In genomic region chr3:69740103-69741021, GRCh38 we compare ENCODE assay signal across 8 cellular contexts. TPM values are rescaled to one million over a fixed set of nuclear protein-coding genes. Genes with fewer than 3 reads are reported as not detected.
DNase-seq lines count a peak whose midpoint lies in the region; ATAC-seq and TF ChIP-seq lines count a peak whose summit lies in the region.

No MANE protein-coding gene starts in this region.

- H3K9me3 Mint-ChIP-seq in CD8-positive, alpha-beta memory T cell, result peaks cover 3 to 7% (median 5%) of the 10 kb centered on the region in 5 donors

- H3K4me3 ChIP-seq in CD8-positive, alpha-beta memory T cell (ENCODE audit: low read length), result no peak overlapping the region
- peak overlapping the region; percentile 54 for H3K4me3 ChIP-seq in KMS-11 (IDR thresholded peaks at IDR 0.05; ENCODE audit: insufficient read depth, low read depth, low read length)
- H3K4me3 ChIP-seq in ectodermal cell (ENCODE audit: insufficient read depth, low read depth, low read length), result peak overlapping the region; percentile 66
- peak overlapping the region; percentile 60 for H3K4me3 ChIP-seq in mucosa of descending colon

- H3K27ac ChIP-seq in CD8-positive, alpha-beta memory T cell (ENCODE audit: low read depth, low read length), result peak overlapping the region; percentile 19
- H3K27ac ChIP-seq in KMS-11 (no peak overlapping the region), ectodermal cell (ENCODE audit: insufficient read depth, low read depth, low read length, poor library complexity, severe bottlenecking) (no peak overlapping the region)

- TF ChIP-seq CTCF in KMS-11 (conservative IDR thresholded peaks at IDR 0.05; ENCODE audit: low read depth, low read length) (no peak), mucosa of descending colon (IDR thresholded peaks at IDR 0.05) (no peak)

- no peak for DNase-seq in CD8-positive, alpha-beta memory T cell
- peak; percentile 66 to 73 (median 67) for DNase-seq in mucosa of descending colon
- DNase-seq in MV-4-11 (lab: John Stamatoyannopoulos, UW), result no peak
- no peak for DNase-seq in activated gamma-delta T cell treated with Interleukin-2 at 50 U/mL for 16 hours
- no peak for DNase-seq in SW 1271 (lab: John Stamatoyannopoulos, UW)

- ATAC-seq in mucosa of descending colon, result peak; percentile 63
- no peak for ATAC-seq in HG02938 (IDR thresholded peaks at IDR 0.05; ENCODE audit: unreplicated experiment)

- WGBS in ectodermal cell, 2 experiments, result 27 to 28% methylated on average over 26 of the region's 26 CpGs

- peaks cover 30 to 72% of the 10 kb centered on the region in 2 donors for H3K27me3 Mint-ChIP-seq in CD8-positive, alpha-beta memory T cell

- POLR2A ChIA-PET in CD8-positive, alpha-beta memory T cell (lab: Charles Lee), result no interaction called here

- H3K4me1 Mint-ChIP-seq in CD8-positive, alpha-beta memory T cell, result peaks cover 0 to 9% (median 5%) of the 10 kb centered on the region in 3 donors

- CTCF ChIA-PET in CD8-positive, alpha-beta memory T cell (lab: Charles Lee), result no interaction called here

- H3K9me3 ChIP-seq in CD8-positive, alpha-beta memory T cell (ENCODE audit: low read length), result no peaks in the 10 kb centered on the region
- no peaks in the 10 kb centered on the region for H3K9me3 ChIP-seq in ectodermal cell (ENCODE audit: control insufficient read depth, low read length)
- H3K9me3 ChIP-seq in mucosa of descending colon, result no peaks in the 10 kb centered on the region

- intact Hi-C loops in mucosa of descending colon (cut with DNase I, micrococcal nuclease), result no loop called here

- H3K9ac ChIP-seq in KMS-11, result no peak overlapping the region; the same call in 1 of the 2 replicates

- peak overlapping the region; percentile 98 for H2AFZ ChIP-seq in KMS-11 (ENCODE audit: low read depth)

- no peaks in the 10 kb centered on the region for H3K36me3 ChIP-seq in CD8-positive, alpha-beta memory T cell (ENCODE audit: insufficient read depth, low read length)
- H3K36me3 ChIP-seq in KMS-11 (ENCODE audit: insufficient read depth) (no peaks in the 10 kb centered on the region), ectodermal cell (ENCODE audit: control insufficient read depth, insufficient read depth, low read length) (no peaks in the 10 kb centered on the region), mucosa of descending colon (ENCODE audit: low read depth) (no peaks in the 10 kb centered on the region)

- no peaks in the 10 kb centered on the region for H4K20me1 ChIP-seq in KMS-11 (ENCODE audit: insufficient read depth)

- no peak overlapping the region for H3K27ac Mint-ChIP-seq in CD8-positive, alpha-beta memory T cell

- H3K4me3 Mint-ChIP-seq in CD8-positive, alpha-beta memory T cell, result peak overlapping the region in 2 of 7 donors; percentile 5 to 54

- H3K27me3 ChIP-seq in CD8-positive, alpha-beta memory T cell (ENCODE audit: insufficient read depth, low read length, poor library complexity, severe bottlenecking), result no peaks in the 10 kb centered on the region
- H3K27me3 ChIP-seq in KMS-11 (ENCODE audit: insufficient read depth, low read depth) (no peaks in the 10 kb centered on the region), ectodermal cell (ENCODE audit: control insufficient read depth, insufficient read depth, low read length, poor library complexity, severe bottlenecking) (peaks cover 65% of the 10 kb centered on the region)

- no peaks in the 10 kb centered on the region; the same call in 1 of the 2 replicates for H3K79me2 ChIP-seq in KMS-11 (ENCODE audit: insufficient read depth, low read depth)

- H3K36me3 Mint-ChIP-seq in CD8-positive, alpha-beta memory T cell, result no peaks in the 10 kb centered on the region

- peak overlapping the region; percentile 48 for H3K4me2 ChIP-seq in KMS-11

- H3K4me1 ChIP-seq in CD8-positive, alpha-beta memory T cell (ENCODE audit: insufficient read depth, low read length), result no peaks in the 10 kb centered on the region
- H3K4me1 ChIP-seq in KMS-11 (ENCODE audit: low read depth, poor library complexity, severe bottlenecking), result peaks cover 33% of the 10 kb centered on the region
- H3K4me1 ChIP-seq in ectodermal cell (ENCODE audit: control insufficient read depth, insufficient read depth, low read length), result no peaks in the 10 kb centered on the region
- no peaks in the 10 kb centered on the region for H3K4me1 ChIP-seq in mucosa of descending colon (ENCODE audit: low read depth)

RNA-seq across cellular contexts. Expression of gene MITF, which starts 1.1 kb away (rescaled TPM):
- total RNA-seq in CD8-positive, alpha-beta memory T cell, result under 1 TPM; 0.38 to 0.81 TPM
- polyA plus RNA-seq in CD8-positive, alpha-beta memory T cell, result not detected
- 0.50 TPM for polyA plus RNA-seq in ectodermal cell (2013, experiment 1 of 4)
- 0.32 TPM for polyA plus RNA-seq in ectodermal cell (2013, experiment 2 of 4)
- polyA plus RNA-seq in ectodermal cell (2013, experiment 3 of 4), result 1.5 TPM
- polyA plus RNA-seq in ectodermal cell (2013, experiment 4 of 4), result 0.89 TPM
- 10 to 100 TPM in 1 of 3 donors, 1 to 10 TPM in 2; 3.2 to 56.1 (median 5.5) TPM for total RNA-seq in mucosa of descending colon

Comparison
In these comparisons a context has a peak if more than half of its experiments do, and no peak if none do; other contexts are left out.
1. DNase-seq: peak in mucosa of descending colon (3 of 3); none in CD8-positive, alpha-beta memory T cell (0 of 5), MV-4-11 (single experiment), activated gamma-delta T cell treated with Interleukin-2 at 50 U/mL for 16 hours (single experiment) and SW 1271 (0 of 2).